ENCODE assay signal across 28 cellular contexts in genomic region chr9:18124760-18125159, GRCh38.
DNase-seq lines count a peak whose midpoint lies in the region; ATAC-seq and TF ChIP-seq lines count a peak whose summit lies in the region.
"Had no signal": no experiment of that assay in that cellular context is flagged by ENCODE, and none has a peak within 500 bp of the region (broad histone marks: within the 10 kb centered on the region; RNA-seq: fewer than 3 reads in every experiment).

No MANE protein-coding gene starts in this region.

- H3K9me3 Mint-ChIP-seq in chondrocyte (ENCODE audit: low read depth) (peaks cover 4% of the 10 kb centered on the region), T-cell (peaks cover 0 to 10% (median 0%) of the 10 kb centered on the region in 3 donors)
- H3K9me3 Mint-ChIP-seq: activated naive CD8-positive, alpha-beta T cell treated with anti-CD3 and anti-CD28 coated beads for 36 hours; neural progenitor cell had no signal

- no peak overlapping the region for H3K4me3 ChIP-seq in AG04449 (ENCODE audit: low read depth, low read length)
- H3K4me3 ChIP-seq: lung, neural progenitor cell, PC-9, psoas muscle, skin epidermis, uterus had no signal

- peaks cover 43% of the 10 kb centered on the region for H3K4me1 Mint-ChIP-seq in chondrocyte (ENCODE audit: low read depth)
- no peaks in the 10 kb centered on the region for H3K4me1 Mint-ChIP-seq in T-cell
- H3K4me1 Mint-ChIP-seq: activated naive CD8-positive, alpha-beta T cell treated with anti-CD3 and anti-CD28 coated beads for 36 hours; neural progenitor cell had no signal

- DNase-seq in AG04449 (ENCODE audit: low read depth, low spot score) (peak; percentile 10), HS-27A (ENCODE audit: low read depth) (peak; percentile 51), chondrocyte (ENCODE audit: low spot score) (no peak), omental fat pad (ENCODE audit: low spot score) (no peak), T-helper 1 cell (no peak), NCI-H524 (lab: John Stamatoyannopoulos, UW) (no peak), T-cell (no peak)
- DNase-seq: 8988T; activated CD4-positive, alpha-beta T cell treated with anti-CD3 and anti-CD28 coated beads for 4 hours; activated effector memory CD4-positive, alpha-beta T cell treated with anti-CD3 and anti-CD28 coated beads, Interleukin-2, amount 50 U/mL, for 16 hours; activated naive CD8-positive, alpha-beta T cell treated with anti-CD3 and anti-CD28 coated beads for 36 hours; activated T-cell treated with anti-CD3 and anti-CD28 coated beads, Interleukin-2, amount 50 U/mL, for 1 hour; BE2C; DMS53; GDM1; head of caudate nucleus; Kasumi-1; NCI-H510A; PC-9; psoas muscle; stimulated activated naive CD8-positive, alpha-beta T cell treated with anti-CD3 and anti-CD28 coated beads, Interleukin-15, Interleukin-2, amounts not matched to agents 100 U/mL and 50 U/mL, for 24 hours; uterus had no signal

- POLR2A ChIA-PET in AG04449 (lab: Yijun Ruan, JAX) (no interaction called here), T-cell (lab: Charles Lee) (no interaction called here)

- H3K27ac Mint-ChIP-seq in chondrocyte (ENCODE audit: unreplicated experiment) (peak overlapping the region; percentile 82), T-cell (no peak overlapping the region)
- H3K27ac Mint-ChIP-seq: activated naive CD8-positive, alpha-beta T cell treated with anti-CD3 and anti-CD28 coated beads for 36 hours; brain; neural progenitor cell had no signal

- CTCF ChIA-PET in AG04449 (lab: Yijun Ruan, JAX) (no interaction called here), T-cell (lab: Charles Lee) (no interaction called here)

- H3K4me3 Mint-ChIP-seq in chondrocyte (ENCODE audit: unreplicated experiment) = no peak overlapping the region
- H3K4me3 Mint-ChIP-seq in T-cell = no peak overlapping the region
- H3K4me3 Mint-ChIP-seq: activated naive CD8-positive, alpha-beta T cell treated with anti-CD3 and anti-CD28 coated beads for 36 hours; brain; neural progenitor cell had no signal

- no peaks in the 10 kb centered on the region for H3K27me3 Mint-ChIP-seq in chondrocyte (ENCODE audit: low read depth)
- H3K27me3 Mint-ChIP-seq in T-cell = no peaks in the 10 kb centered on the region
- H3K27me3 Mint-ChIP-seq: activated naive CD8-positive, alpha-beta T cell treated with anti-CD3 and anti-CD28 coated beads for 36 hours; brain had no signal

- TF ChIP-seq CTCF in AG04449 (IDR thresholded peaks at IDR 0.05; ENCODE audit: insufficient read depth, low read length, missing control alignments) = no peak
- no peak for TF ChIP-seq CTCF in chondrocyte (IDR thresholded peaks at IDR 0.05)
- no peak for TF ChIP-seq CTCF in omental fat pad (IDR thresholded peaks at IDR 0.05)

- ATAC-seq in omental fat pad (ENCODE audit: low FRiP score) (peak; percentile 49), GM21737 (IDR thresholded peaks at IDR 0.05; ENCODE audit: unreplicated experiment) (no peak), T-cell (replicated peaks in 1 of 4) (no peak)
- ATAC-seq: psoas muscle; Right ventricle myocardium inferior; stimulated activated naive CD8-positive, alpha-beta T cell treated with anti-CD3 and anti-CD28 coated beads, Interleukin-15, Interleukin-2, amounts not matched to agents 100 U/mL and 50 U/mL, for 24 hours had no signal

- H3K36me3 Mint-ChIP-seq in chondrocyte (ENCODE audit: low read depth) (no peaks in the 10 kb centered on the region), T-cell (no peaks in the 10 kb centered on the region)
- H3K36me3 Mint-ChIP-seq: activated naive CD8-positive, alpha-beta T cell treated with anti-CD3 and anti-CD28 coated beads for 36 hours; brain; neural progenitor cell had no signal

Comparison
In these comparisons a context has a peak if more than half of its experiments do, and no peak if none do; other contexts are left out.
1. DNase-seq: peak in AG04449 (single experiment) and HS-27A (single experiment); none in chondrocyte (single experiment), omental fat pad (single experiment), T-helper 1 cell (0 of 5), NCI-H524 (0 of 2) and T-cell (0 of 34).